Comparison of ENCODE assay signal across 1 cellular context in the genomic region with DNA sequence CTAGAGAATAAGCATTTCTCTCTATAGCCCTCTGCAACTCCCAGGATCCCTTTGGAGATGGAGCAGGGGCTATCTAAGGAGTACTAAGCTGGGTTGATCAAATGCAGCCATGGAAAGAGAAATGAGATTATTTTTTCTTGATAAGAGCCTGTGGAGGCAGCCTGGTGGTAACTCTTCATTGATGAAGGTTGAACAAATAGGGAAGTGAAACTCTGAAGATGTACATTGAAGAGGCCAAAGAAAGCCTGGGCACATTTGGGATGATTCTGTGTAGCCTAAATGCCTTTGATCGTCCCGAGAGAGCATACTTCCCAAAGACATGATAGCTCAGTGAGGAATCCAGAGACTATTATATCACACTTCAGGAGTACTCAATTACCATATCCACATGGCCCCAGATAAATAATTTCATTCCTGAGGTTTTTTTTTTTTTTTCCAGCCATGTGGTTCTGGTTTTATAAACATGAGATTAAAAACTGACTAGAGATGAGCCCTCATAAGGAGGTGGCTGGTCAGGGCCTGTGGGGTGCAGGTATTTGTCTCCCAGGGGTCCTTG.
TF ChIP-seq lines count a peak whose summit lies in the region.

No MANE protein-coding gene starts in this region.

TF ChIP-seq in GM12878, 131 proteins besides CTCF, POLR2A, EP300 and RAD21 (continued from another document):
- TF ChIP-seq, protein P1, sequence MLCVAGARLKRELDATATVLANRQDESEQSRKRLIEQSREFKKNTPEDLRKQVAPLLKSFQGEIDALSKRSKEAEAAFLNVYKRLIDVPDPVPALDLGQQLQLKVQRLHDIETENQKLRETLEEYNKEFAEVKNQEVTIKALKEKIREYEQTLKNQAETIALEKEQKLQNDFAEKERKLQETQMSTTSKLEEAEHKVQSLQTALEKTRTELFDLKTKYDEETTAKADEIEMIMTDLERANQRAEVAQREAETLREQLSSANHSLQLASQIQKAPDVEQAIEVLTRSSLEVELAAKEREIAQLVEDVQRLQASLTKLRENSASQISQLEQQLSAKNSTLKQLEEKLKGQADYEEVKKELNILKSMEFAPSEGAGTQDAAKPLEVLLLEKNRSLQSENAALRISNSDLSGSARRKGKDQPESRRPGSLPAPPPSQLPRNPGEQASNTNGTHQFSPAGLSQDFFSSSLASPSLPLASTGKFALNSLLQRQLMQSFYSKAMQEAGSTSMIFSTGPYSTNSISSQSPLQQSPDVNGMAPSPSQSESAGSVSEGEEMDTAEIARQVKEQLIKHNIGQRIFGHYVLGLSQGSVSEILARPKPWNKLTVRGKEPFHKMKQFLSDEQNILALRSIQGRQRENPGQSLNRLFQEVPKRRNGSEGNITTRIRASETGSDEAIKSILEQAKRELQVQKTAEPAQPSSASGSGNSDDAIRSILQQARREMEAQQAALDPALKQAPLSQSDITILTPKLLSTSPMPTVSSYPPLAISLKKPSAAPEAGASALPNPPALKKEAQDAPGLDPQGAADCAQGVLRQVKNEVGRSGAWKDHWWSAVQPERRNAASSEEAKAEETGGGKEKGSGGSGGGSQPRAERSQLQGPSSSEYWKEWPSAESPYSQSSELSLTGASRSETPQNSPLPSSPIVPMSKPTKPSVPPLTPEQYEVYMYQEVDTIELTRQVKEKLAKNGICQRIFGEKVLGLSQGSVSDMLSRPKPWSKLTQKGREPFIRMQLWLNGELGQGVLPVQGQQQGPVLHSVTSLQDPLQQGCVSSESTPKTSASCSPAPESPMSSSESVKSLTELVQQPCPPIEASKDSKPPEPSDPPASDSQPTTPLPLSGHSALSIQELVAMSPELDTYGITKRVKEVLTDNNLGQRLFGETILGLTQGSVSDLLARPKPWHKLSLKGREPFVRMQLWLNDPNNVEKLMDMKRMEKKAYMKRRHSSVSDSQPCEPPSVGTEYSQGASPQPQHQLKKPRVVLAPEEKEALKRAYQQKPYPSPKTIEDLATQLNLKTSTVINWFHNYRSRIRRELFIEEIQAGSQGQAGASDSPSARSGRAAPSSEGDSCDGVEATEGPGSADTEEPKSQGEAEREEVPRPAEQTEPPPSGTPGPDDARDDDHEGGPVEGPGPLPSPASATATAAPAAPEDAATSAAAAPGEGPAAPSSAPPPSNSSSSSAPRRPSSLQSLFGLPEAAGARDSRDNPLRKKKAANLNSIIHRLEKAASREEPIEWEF (IDR thresholded peaks at IDR 0.05; ENCODE audit: insufficient replicate concordance, low read depth, low read length): peak; percentile 64
- TF ChIP-seq DPF2 (IDR thresholded peaks at IDR 0.05): 0 out of 2 replicates have a peak, but pooled peaks have one; percentile 31
- 0 out of 2 replicates have a peak, but pooled peaks have one; percentile 8 for TF ChIP-seq CREM (IDR thresholded peaks at IDR 0.05; ENCODE audit: low read depth)
TF ChIP-seq in GM12878: peak in this region for 7.
